In genomic region chr1:150302338-150302737, GRCh38 we compare ENCODE assay signal across 11 cellular contexts. TPM values are rescaled to one million over a fixed set of nuclear protein-coding genes. Genes with fewer than 3 reads are reported as not detected.
DNase-seq lines count a peak whose midpoint lies in the region; ATAC-seq and TF ChIP-seq lines count a peak whose summit lies in the region.
"Had no signal": no experiment of that assay in that cellular context is flagged by ENCODE, and none has a peak within 500 bp of the region (broad histone marks: within the 10 kb centered on the region; RNA-seq: fewer than 3 reads in every experiment).

No MANE protein-coding gene starts in this region.

- WGBS in adrenal gland, 4 donors, result 47 to 66% (median 51%) methylated on average over 3 to 6 of the region's 6 CpGs

- in situ Hi-C loops in G401 (cut with HindIII; ENCODE audit: low sequenced_read_pairs), result no loop called here

- DNase-seq in G401 (ENCODE audit: low spot score), result peak; percentile 44
- DNase-seq in adrenal gland, result peak; percentile 86 to 98 (median 93)
- DNase-seq in SKM-1 treated with dmso at 0.1 percent for 144 hours (lab: John Stamatoyannopoulos, UW; ENCODE audit: unreplicated experiment), result no peak
- no peak for DNase-seq in left colon
- no peak for DNase-seq in erythroblast (lab: John Stamatoyannopoulos, UW)
- DNase-seq: activated CD4-positive, alpha-beta T cell treated with anti-CD3 and anti-CD28 coated beads for 48 hours; activated gamma-delta T cell treated with Interleukin-2 at 50 U/mL for 16 hours; left lung; NCI-H1105 had no signal

- H3K27ac ChIP-seq in adrenal gland (peak overlapping the region; percentile 84 to 95 (median 94)), layer of hippocampus (ENCODE audit: low read depth, low read length) (peak overlapping the region; percentile 85)
- H3K27ac ChIP-seq: left lung, neutrophil had no signal

- H3K27me3 ChIP-seq in adrenal gland, result no peaks in the 10 kb centered on the region
- no peaks in the 10 kb centered on the region for H3K27me3 ChIP-seq in layer of hippocampus (ENCODE audit: control insufficient read depth, insufficient read depth, low read length)
- H3K27me3 ChIP-seq: left lung, neutrophil had no signal

- no peaks in the 10 kb centered on the region for H3K9me3 ChIP-seq in adrenal gland (replicated peaks in 1 of 3)
- H3K9me3 ChIP-seq: left lung, neutrophil had no signal

- no peak for ATAC-seq in left colon
- ATAC-seq: left lung had no signal

- intact Hi-C loops in adrenal gland (cut with DNase I) (no loop called here), left colon (cut with DNase I, micrococcal nuclease) (no loop called here)

- TF ChIP-seq POLR2A in adrenal gland (IDR thresholded peaks at IDR 0.05) (peak in 1 of 2 donors; percentile 67), erythroblast (IDR thresholded peaks at IDR 0.05; ENCODE audit: low read length) (no peak)

- peaks cover 3 to 17% of the 10 kb centered on the region in 2 donors for H3K4me1 ChIP-seq in adrenal gland (replicated peaks in 1 of 2)

- no peak overlapping the region for H3K4me3 ChIP-seq in adrenal gland
- H3K4me3 ChIP-seq: left lung had no signal

- no peak for TF ChIP-seq CTCF in adrenal gland (IDR thresholded peaks at IDR 0.05)

- peaks cover 0 to 30% of the 10 kb centered on the region in 2 donors for H3K36me3 ChIP-seq in adrenal gland (replicated peaks in 1 of 2)

RNA-seq across cellular contexts. Expression of gene MRPS21, which starts 8.7 kb away (rescaled TPM):
- 73.2 and 92.0 TPM in 2 replicates for total RNA-seq in G401 (2014; rRNA removed; shearing (Covaris generic))
- total RNA-seq in adrenal gland (10 to 100 TPM; 28.9 to 98.8 (median 76.9) TPM), left colon (10 to 100 TPM; 36.2 to 44.3 TPM)
- polyA plus RNA-seq in adrenal gland, result 100 to 1,000 TPM; 112 to 367 (median 296) TPM

RNA-seq across cellular contexts. Expression of gene PRPF3, which starts 19.0 kb away (rescaled TPM):
- 42.0 and 52.9 TPM in 2 replicates for total RNA-seq in G401 (2014; rRNA removed; shearing (Covaris generic))
- 10 to 100 TPM; 16.8 to 61.9 (median 37.3) TPM for total RNA-seq in adrenal gland
- 100 to 1,000 TPM in 2 of 3 donors, 10 to 100 TPM in 1; 51.5 to 107 (median 103) TPM for polyA plus RNA-seq in adrenal gland
- total RNA-seq in left colon, result 10 to 100 TPM; 45.4 to 47.1 TPM

RNA-seq across cellular contexts. Expression of gene CIART, which starts 20.0 kb away (rescaled TPM):
- total RNA-seq in G401 (2014; rRNA removed; shearing (Covaris generic)), result 9.5 and 11.7 TPM in 2 replicates
- total RNA-seq in adrenal gland (10 to 100 TPM in 3 of 8 donors, 1 to 10 TPM in 5; 7.0 to 11.8 (median 9.2) TPM), left colon (1 to 10 TPM in 1 of 2 donors, under 1 TPM in 1; 0.95 to 1.3 TPM)
- 10 to 100 TPM in 2 of 3 donors, 1 to 10 TPM in 1; 8.9 to 24.6 (median 19.2) TPM for polyA plus RNA-seq in adrenal gland

RNA-seq across cellular contexts. Expression of gene C1orf54, which starts 29.7 kb away (rescaled TPM):
- 2.3 and 4.6 TPM in 2 replicates for total RNA-seq in G401 (2014; rRNA removed; shearing (Covaris generic))
- total RNA-seq in adrenal gland (10 to 100 TPM in 1 of 8 donors, 1 to 10 TPM in 6, under 1 TPM in 1; 0.54 to 10.2 (median 8.0) TPM), left colon (10 to 100 TPM in 1 of 2 donors, 1 to 10 TPM in 1; 4.5 to 11.5 TPM)
- 10 to 100 TPM in 2 of 3 donors, 1 to 10 TPM in 1; 7.8 to 30.8 (median 26.1) TPM for polyA plus RNA-seq in adrenal gland

RNA-seq across cellular contexts. Expression of gene APH1A, which starts 33.5 kb away (rescaled TPM):
- total RNA-seq in G401 (2014; rRNA removed; shearing (Covaris generic)), result 162 and 193 TPM in 2 replicates
- total RNA-seq in adrenal gland (100 to 1,000 TPM; 102 to 179 (median 140) TPM), left colon (100 to 1,000 TPM; 194 to 199 TPM)
- polyA plus RNA-seq in adrenal gland, result 10 to 100 TPM; 59.4 to 96.6 (median 88.2) TPM

Comparison
In these comparisons a context has a peak if more than half of its experiments do, and no peak if none do; other contexts are left out.
1. DNase-seq: peak in G401 (single experiment) and adrenal gland (7 of 7); none in SKM-1 treated with dmso at 0.1 percent for 144 hours (single experiment), left colon (0 of 2) and erythroblast (0 of 2).